Comparison of ENCODE assay signal across 18 cellular contexts in genomic region chr12:4960030-4960429, GRCh38. TPM values are rescaled to one million over a fixed set of nuclear protein-coding genes. Genes with fewer than 3 reads are reported as not detected.
DNase-seq lines count a peak whose midpoint lies in the region; ATAC-seq and TF ChIP-seq lines count a peak whose summit lies in the region.
"Had no signal": no experiment of that assay in that cellular context is flagged by ENCODE, and none has a peak within 500 bp of the region (broad histone marks: within the 10 kb centered on the region; RNA-seq: fewer than 3 reads in every experiment).

No MANE protein-coding gene starts in this region.

- ATAC-seq in Right ventricle myocardium inferior (peak; percentile 44), HG03432 (IDR thresholded peaks at IDR 0.05; ENCODE audit: unreplicated experiment) (no peak)
- ATAC-seq: A549; CD8-positive, alpha-beta T cell; natural killer cell had no signal

- intact Hi-C loops in Right ventricle myocardium inferior (cut with DNase I) (no loop called here), cardiac septum (cut with DNase I) (no loop called here)

- DNase-seq in Right ventricle myocardium inferior (ENCODE audit: missing footprints) (no peak), cardiac septum (ENCODE audit: low spot score) (no peak), cerebellar cortex (ENCODE audit: low spot score) (peak; percentile 76), middle frontal gyrus (ENCODE audit: extremely low spot score, low spot score) (peak; percentile 40), HT-29 (ENCODE audit: low spot score) (no peak), midbrain (lab: John Stamatoyannopoulos, UW) (no peak), Peyer's patch (no peak)
- DNase-seq: activated CD4-positive, alpha-beta T cell treated with anti-CD3 and anti-CD28 coated beads for 4 hours; activated CD8-positive, alpha-beta memory T cell treated with anti-CD3 and anti-CD28 coated beads, Interleukin-2, amount 50 U/mL, for 4 hours; CD8-positive, alpha-beta T cell; natural killer cell; NCI-H2029 treated with DMSO at 0.1 percent for 48 hours; SHP77 treated with DMSO at 0.1 percent for 48 hours; stimulated activated CD4-positive, alpha-beta T cell treated with anti-CD3 and anti-CD28 coated beads, Interleukin-2, amount 100 ng/mL, for 24 hours had no signal

- no peaks in the 10 kb centered on the region for H3K4me1 ChIP-seq in Peyer's patch
- H3K4me1 ChIP-seq: A549 had no signal

- no peaks in the 10 kb centered on the region for H3K36me3 ChIP-seq in Peyer's patch

- H3K4me3 ChIP-seq in Peyer's patch, result no peak overlapping the region
- H3K4me3 ChIP-seq: A549 had no signal

- no peaks in the 10 kb centered on the region for H3K9me3 ChIP-seq in Peyer's patch
- H3K9me3 ChIP-seq: A549 had no signal

- TF ChIP-seq CTCF in Peyer's patch (IDR thresholded peaks at IDR 0.05), result no peak

- H3K27ac ChIP-seq in Peyer's patch, result no peak overlapping the region
- H3K27ac ChIP-seq: A549 had no signal

- no peak for TF ChIP-seq POLR2A in Peyer's patch (IDR thresholded peaks at IDR 0.05)

- no peaks in the 10 kb centered on the region for H3K27me3 ChIP-seq in Peyer's patch

RNA-seq across cellular contexts. Expression of gene KCNA1, which starts 50.3 kb away (rescaled TPM):
- total RNA-seq in Right ventricle myocardium inferior (not detected), cardiac septum (0.13 TPM), Peyer's patch (not detected)
- not detected in 2 replicates for total RNA-seq in HT-29 (2014; rRNA removed; shearing (Covaris generic))
- total RNA-seq: CD8-positive, alpha-beta T cell; fibroblast of lung; liver; natural killer cell had no signal

Comparison
In these comparisons a context has a peak if more than half of its experiments do, and no peak if none do; other contexts are left out.
1. DNase-seq: peak in cerebellar cortex (single experiment) and middle frontal gyrus (single experiment); none in Right ventricle myocardium inferior (single experiment), cardiac septum (single experiment), HT-29 (single experiment), midbrain (single experiment) and Peyer's patch (0 of 3).